ENCODE assay signal across 3 cellular contexts in the genomic region with DNA sequence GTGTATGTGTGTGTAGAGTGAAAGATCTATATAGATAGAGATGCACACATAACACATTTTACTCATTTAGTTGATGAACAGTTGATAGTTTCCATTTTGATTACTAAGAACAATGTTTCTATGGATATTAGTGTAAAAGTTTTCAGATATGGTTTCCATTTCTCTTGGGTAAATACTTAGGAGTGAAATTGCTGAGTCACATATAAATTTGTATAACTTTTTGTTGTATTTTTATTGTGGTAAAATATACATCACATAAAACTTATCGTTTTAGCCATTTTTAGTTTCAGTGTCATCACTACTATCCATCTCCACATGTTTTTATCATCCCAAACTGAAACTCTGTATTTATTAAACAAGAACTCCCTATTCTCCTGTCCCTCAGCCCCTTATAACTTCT.
A peak's percentile ranks its signal among the peaks of the same experiment; 100 is the strongest.
TF ChIP-seq lines count a peak whose summit lies in the region.

No MANE protein-coding gene starts in this region.

TF ChIP-seq in HepG2, 621 proteins besides CTCF, POLR2A, EP300 and RAD21:
- TF ChIP-seq MAFF (IDR thresholded peaks at IDR 0.05; ENCODE audit: low read depth, low read length) (peak; percentile 49; the same call in 1 of the 2 replicates), NFE2L2 (IDR thresholded peaks at IDR 0.05; ENCODE audit: low read length) (peak; percentile 58; the same call in 1 of the 2 replicates), ETV5 (CRISPR knock-in tag; IDR thresholded peaks at IDR 0.05; ENCODE audit: borderline replicate concordance) (no peak), ZSCAN25 (CRISPR knock-in tag; IDR thresholded peaks at IDR 0.05) (no peak), MAFK (conservative IDR thresholded peaks at IDR 0.05 in 1 of 2, IDR thresholded peaks at IDR 0.05 in 1 of 2; ENCODE audit: low read length in 2 of 2) (peak; percentile 62 to 79), ZNF556 (CRISPR knock-in tag; IDR thresholded peaks at IDR 0.05; ENCODE audit: borderline replicate concordance) (no peak)
- TF ChIP-seq, protein P1, sequence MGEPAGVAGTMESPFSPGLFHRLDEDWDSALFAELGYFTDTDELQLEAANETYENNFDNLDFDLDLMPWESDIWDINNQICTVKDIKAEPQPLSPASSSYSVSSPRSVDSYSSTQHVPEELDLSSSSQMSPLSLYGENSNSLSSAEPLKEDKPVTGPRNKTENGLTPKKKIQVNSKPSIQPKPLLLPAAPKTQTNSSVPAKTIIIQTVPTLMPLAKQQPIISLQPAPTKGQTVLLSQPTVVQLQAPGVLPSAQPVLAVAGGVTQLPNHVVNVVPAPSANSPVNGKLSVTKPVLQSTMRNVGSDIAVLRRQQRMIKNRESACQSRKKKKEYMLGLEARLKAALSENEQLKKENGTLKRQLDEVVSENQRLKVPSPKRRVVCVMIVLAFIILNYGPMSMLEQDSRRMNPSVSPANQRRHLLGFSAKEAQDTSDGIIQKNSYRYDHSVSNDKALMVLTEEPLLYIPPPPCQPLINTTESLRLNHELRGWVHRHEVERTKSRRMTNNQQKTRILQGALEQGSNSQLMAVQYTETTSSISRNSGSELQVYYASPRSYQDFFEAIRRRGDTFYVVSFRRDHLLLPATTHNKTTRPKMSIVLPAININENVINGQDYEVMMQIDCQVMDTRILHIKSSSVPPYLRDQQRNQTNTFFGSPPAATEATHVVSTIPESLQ (CRISPR knock-in tag; conservative IDR thresholded peaks at IDR 0.05), result no peak
TF ChIP-seq in HepG2: peak in this region for 3.

TF ChIP-seq in K562, 482 proteins besides CTCF, POLR2A, EP300 and RAD21 (continues in another document):
- TF ChIP-seq MAFK (IDR thresholded peaks at IDR 0.05; ENCODE audit: low read length) (peak; percentile 12; the same call in 1 of the 2 replicates), MAFG (tag; conservative IDR thresholded peaks at IDR 0.05) (peak; percentile 64), ZNF586 (CRISPR knock-in tag; conservative IDR thresholded peaks at IDR 0.05) (no peak), ZBTB1 (CRISPR knock-in tag; IDR thresholded peaks at IDR 0.05; ENCODE audit: borderline replicate concordance, low read depth) (no peak), TAF7 (tag; IDR thresholded peaks at IDR 0.05) (no peak), BCL6 (CRISPR knock-in tag; IDR thresholded peaks at IDR 0.05) (no peak)
- TF ChIP-seq, protein P2, sequence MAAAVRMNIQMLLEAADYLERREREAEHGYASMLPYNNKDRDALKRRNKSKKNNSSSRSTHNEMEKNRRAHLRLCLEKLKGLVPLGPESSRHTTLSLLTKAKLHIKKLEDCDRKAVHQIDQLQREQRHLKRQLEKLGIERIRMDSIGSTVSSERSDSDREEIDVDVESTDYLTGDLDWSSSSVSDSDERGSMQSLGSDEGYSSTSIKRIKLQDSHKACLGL (CRISPR knock-in tag; IDR thresholded peaks at IDR 0.05; ENCODE audit: borderline replicate concordance, poor library complexity, severe bottlenecking), result no peak
- TF ChIP-seq, protein P3, sequence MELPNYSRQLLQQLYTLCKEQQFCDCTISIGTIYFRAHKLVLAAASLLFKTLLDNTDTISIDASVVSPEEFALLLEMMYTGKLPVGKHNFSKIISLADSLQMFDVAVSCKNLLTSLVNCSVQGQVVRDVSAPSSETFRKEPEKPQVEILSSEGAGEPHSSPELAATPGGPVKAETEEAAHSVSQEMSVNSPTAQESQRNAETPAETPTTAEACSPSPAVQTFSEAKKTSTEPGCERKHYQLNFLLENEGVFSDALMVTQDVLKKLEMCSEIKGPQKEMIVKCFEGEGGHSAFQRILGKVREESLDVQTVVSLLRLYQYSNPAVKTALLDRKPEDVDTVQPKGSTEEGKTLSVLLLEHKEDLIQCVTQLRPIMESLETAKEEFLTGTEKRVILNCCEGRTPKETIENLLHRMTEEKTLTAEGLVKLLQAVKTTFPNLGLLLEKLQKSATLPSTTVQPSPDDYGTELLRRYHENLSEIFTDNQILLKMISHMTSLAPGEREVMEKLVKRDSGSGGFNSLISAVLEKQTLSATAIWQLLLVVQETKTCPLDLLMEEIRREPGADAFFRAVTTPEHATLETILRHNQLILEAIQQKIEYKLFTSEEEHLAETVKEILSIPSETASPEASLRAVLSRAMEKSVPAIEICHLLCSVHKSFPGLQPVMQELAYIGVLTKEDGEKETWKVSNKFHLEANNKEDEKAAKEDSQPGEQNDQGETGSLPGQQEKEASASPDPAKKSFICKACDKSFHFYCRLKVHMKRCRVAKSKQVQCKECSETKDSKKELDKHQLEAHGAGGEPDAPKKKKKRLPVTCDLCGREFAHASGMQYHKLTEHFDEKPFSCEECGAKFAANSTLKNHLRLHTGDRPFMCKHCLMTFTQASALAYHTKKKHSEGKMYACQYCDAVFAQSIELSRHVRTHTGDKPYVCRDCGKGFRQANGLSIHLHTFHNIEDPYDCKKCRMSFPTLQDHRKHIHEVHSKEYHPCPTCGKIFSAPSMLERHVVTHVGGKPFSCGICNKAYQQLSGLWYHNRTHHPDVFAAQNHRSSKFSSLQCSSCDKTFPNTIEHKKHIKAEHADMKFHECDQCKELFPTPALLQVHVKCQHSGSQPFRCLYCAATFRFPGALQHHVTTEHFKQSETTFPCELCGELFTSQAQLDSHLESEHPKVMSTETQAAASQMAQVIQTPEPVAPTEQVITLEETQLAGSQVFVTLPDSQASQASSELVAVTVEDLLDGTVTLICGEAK (IDR thresholded peaks at IDR 0.05), result no peak
- TF ChIP-seq, protein P3 (CRISPR knock-in tag; IDR thresholded peaks at IDR 0.05), result no peak
- TF ChIP-seq, protein P4, sequence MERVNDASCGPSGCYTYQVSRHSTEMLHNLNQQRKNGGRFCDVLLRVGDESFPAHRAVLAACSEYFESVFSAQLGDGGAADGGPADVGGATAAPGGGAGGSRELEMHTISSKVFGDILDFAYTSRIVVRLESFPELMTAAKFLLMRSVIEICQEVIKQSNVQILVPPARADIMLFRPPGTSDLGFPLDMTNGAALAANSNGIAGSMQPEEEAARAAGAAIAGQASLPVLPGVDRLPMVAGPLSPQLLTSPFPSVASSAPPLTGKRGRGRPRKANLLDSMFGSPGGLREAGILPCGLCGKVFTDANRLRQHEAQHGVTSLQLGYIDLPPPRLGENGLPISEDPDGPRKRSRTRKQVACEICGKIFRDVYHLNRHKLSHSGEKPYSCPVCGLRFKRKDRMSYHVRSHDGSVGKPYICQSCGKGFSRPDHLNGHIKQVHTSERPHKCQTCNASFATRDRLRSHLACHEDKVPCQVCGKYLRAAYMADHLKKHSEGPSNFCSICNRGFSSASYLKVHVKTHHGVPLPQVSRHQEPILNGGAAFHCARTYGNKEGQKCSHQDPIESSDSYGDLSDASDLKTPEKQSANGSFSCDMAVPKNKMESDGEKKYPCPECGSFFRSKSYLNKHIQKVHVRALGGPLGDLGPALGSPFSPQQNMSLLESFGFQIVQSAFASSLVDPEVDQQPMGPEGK (CRISPR knock-in tag; IDR thresholded peaks at IDR 0.05; ENCODE audit: borderline replicate concordance), result no peak

TF ChIP-seq in H1, 55 proteins besides CTCF, POLR2A, EP300 and RAD21:
- TF ChIP-seq MAFK (IDR thresholded peaks at IDR 0.05; ENCODE audit: low read depth, low read length) (peak; percentile 22; the same call in 1 of the 2 replicates), KDM4A (IDR thresholded peaks at IDR 0.05; ENCODE audit: low read depth, low read length, severe bottlenecking) (no peak), NANOG (IDR thresholded peaks at IDR 0.05; ENCODE audit: insufficient read depth, low read depth, low read length, poor library complexity, severe bottlenecking) (no peak), CEBPB (IDR thresholded peaks at IDR 0.05; ENCODE audit: low read depth, low read length) (no peak), FOSL1 (IDR thresholded peaks at IDR 0.05; ENCODE audit: insufficient read depth, low read depth, low read length) (no peak), HDAC2 (IDR thresholded peaks at IDR 0.05; ENCODE audit: borderline replicate concordance in 1 of 2, low read depth in 2 of 2, low read length in 2 of 2) (no peak), RFX5 (IDR thresholded peaks at IDR 0.05; ENCODE audit: borderline replicate concordance, low read depth, low read length) (no peak)
- TF ChIP-seq, protein P5, sequence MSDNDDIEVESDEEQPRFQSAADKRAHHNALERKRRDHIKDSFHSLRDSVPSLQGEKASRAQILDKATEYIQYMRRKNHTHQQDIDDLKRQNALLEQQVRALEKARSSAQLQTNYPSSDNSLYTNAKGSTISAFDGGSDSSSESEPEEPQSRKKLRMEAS (IDR thresholded peaks at IDR 0.05), result no peak
TF ChIP-seq in H1: peak in this region for 1.
